8 cellular contexts compared by ENCODE assay signal in the genomic region with DNA sequence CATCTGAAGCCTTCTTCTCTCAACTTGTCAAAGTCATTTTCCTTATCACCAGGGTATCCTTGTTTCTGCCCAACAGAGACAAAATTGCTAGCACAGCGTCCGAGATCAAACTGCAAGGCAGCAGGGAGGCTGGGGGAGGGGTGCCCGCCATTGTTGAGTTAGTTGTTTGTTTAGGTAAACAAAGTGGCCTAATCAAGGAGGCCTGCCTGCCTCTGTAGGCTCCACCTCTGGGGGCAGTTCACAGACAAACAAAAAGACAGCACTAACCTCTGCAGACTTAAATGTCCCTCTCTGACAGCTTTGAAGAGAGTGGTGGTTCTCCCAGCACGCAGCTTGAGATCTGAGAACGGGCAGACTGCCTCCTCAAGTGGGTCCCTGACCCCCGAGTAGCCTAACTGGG.
DNase-seq lines count a peak whose midpoint lies in the region; ATAC-seq and TF ChIP-seq lines count a peak whose summit lies in the region.
"Not testable (repeated sequence)": the region's sequence is repeated elsewhere in the genome, so short reads cannot be mapped to it uniquely, and the experiment has no call there.

No MANE protein-coding gene starts in this region.

- not testable (repeated sequence) for H3K18ac ChIP-seq in H9 (ENCODE audit: insufficient read length, low read depth, low read length); mesendoderm (ENCODE audit: low read length)

- not testable (repeated sequence) for H3K9me3 ChIP-seq in H9 (ENCODE audit: control insufficient read depth, low read depth, low read length); NT2/D1 (ENCODE audit: insufficient read depth, low read length); endodermal cell (ENCODE audit: control insufficient read depth, low read length)

- DNase-seq in ELF-1 (ENCODE audit: low read depth, low spot score) (peak; percentile 32), H9 (peak; percentile 70), NT2/D1 (ENCODE audit: low read depth, low spot score) (peak; percentile 11), WTC11 (ENCODE audit: low spot score) (peak; percentile 67), endodermal cell (peak; percentile 87), iPS DF 19.7 (ENCODE audit: low read depth, low spot score) (peak; percentile 9), iPS-NIHi11 (ENCODE audit: low spot score) (peak; percentile 13), mesendoderm (peak; percentile 57)

- not testable (repeated sequence) for H3K79me1 ChIP-seq in H9 (ENCODE audit: insufficient read depth, low read depth, low read length, poor library complexity, severe bottlenecking); mesendoderm (ENCODE audit: low read length)

- H3K36me3 Mint-ChIP-seq in H9 (ENCODE audit: insufficient read depth in 1 of 3, low read depth in 3 of 3); WTC11; endodermal cell (ENCODE audit: low read depth): not testable (repeated sequence)

- H3K14ac ChIP-seq in H9 (ENCODE audit: insufficient read depth, low read length): not testable (repeated sequence)

- ATAC-seq in WTC11: peak; percentile 91

- H3K23ac ChIP-seq in H9 (ENCODE audit: insufficient read length, low read depth, low read length); mesendoderm (ENCODE audit: low read length): not testable (repeated sequence)

- not testable (repeated sequence) for H3K56ac ChIP-seq in H9 (ENCODE audit: insufficient read length, low read depth, low read length); mesendoderm (ENCODE audit: low read length)

- not testable (repeated sequence) for H3K9me3 Mint-ChIP-seq in H9
- H3K9me3 Mint-ChIP-seq in WTC11 (peaks cover 17% of the 10 kb centered on the region), endodermal cell (peaks cover 30% of the 10 kb centered on the region)

- H3K9ac ChIP-seq in H9 (ENCODE audit: extremely low read depth, insufficient read length, low read length); NT2/D1 (ENCODE audit: insufficient read length, low read depth); endodermal cell (ENCODE audit: extremely low read depth, low read length, poor library complexity, severe bottlenecking); mesendoderm (ENCODE audit: low read length): not testable (repeated sequence)

- H2AFZ ChIP-seq in H9 (ENCODE audit: low read length): not testable (repeated sequence)

- H4K5ac ChIP-seq in H9 (ENCODE audit: insufficient read length, low read depth, low read length); mesendoderm (ENCODE audit: low read length): not testable (repeated sequence)

- TF ChIP-seq CTCF in H9 (conservative IDR thresholded peaks at IDR 0.05); WTC11 (IDR thresholded peaks at IDR 0.05): not testable (repeated sequence)
- TF ChIP-seq CTCF in endodermal cell (conservative IDR thresholded peaks at IDR 0.05): peak; percentile 19

- not testable (repeated sequence) for H3K27me3 ChIP-seq in H9 (ENCODE audit: insufficient read depth, low read length); NT2/D1 (ENCODE audit: insufficient read depth, insufficient read length); endodermal cell (ENCODE audit: control insufficient read depth, insufficient read depth, low read length, poor library complexity, severe bottlenecking); mesendoderm (ENCODE audit: insufficient read depth, low read length, poor library complexity)

- not testable (repeated sequence) for H3K4me3 ChIP-seq in NT2/D1 (ENCODE audit: insufficient read length, low read depth); endodermal cell (ENCODE audit: low read length); mesendoderm (ENCODE audit: low read length)

- H4K91ac ChIP-seq in H9 (ENCODE audit: insufficient read length, low read depth, low read length): not testable (repeated sequence)

- not testable (repeated sequence) for H2AK5ac ChIP-seq in H9 (ENCODE audit: insufficient read length, low read length); mesendoderm (ENCODE audit: low read length)

- H3K4ac ChIP-seq in H9 (ENCODE audit: low read depth, low read length); mesendoderm (ENCODE audit: low read depth, low read length): not testable (repeated sequence)

- H3K27ac Mint-ChIP-seq in H9 (peak overlapping the region in 1 of 3 experiments; percentile 22; a peak in 1 of 7 replicates), endodermal cell (peak overlapping the region; percentile 84)
- H3K27ac Mint-ChIP-seq in WTC11: not testable (repeated sequence)

- not testable (repeated sequence) for H2BK120ac ChIP-seq in H9 (ENCODE audit: low read depth, low read length, poor library complexity, severe bottlenecking); mesendoderm (ENCODE audit: low read depth, low read length)

- not testable (repeated sequence) for H4K8ac ChIP-seq in H9 (replicated peaks; ENCODE audit: insufficient read length, low read depth, low read length); mesendoderm (ENCODE audit: low read depth, low read length)

- H2BK5ac ChIP-seq in H9 (ENCODE audit: insufficient read length, low read length); mesendoderm (ENCODE audit: low read length): not testable (repeated sequence)

- not testable (repeated sequence) for H3K4me3 Mint-ChIP-seq in H9
- H3K4me3 Mint-ChIP-seq in WTC11: peak overlapping the region; percentile 33; the same call in 1 of the 2 replicates
- H3K4me3 Mint-ChIP-seq in endodermal cell: peak overlapping the region; percentile 24

- H3K23me2 ChIP-seq in H9 (ENCODE audit: insufficient read length, low read depth, low read length, poor library complexity, severe bottlenecking): not testable (repeated sequence)

- not testable (repeated sequence) for H2BK12ac ChIP-seq in H9 (ENCODE audit: insufficient read length, low read depth, low read length)

- not testable (repeated sequence) for H3T11ph ChIP-seq in H9 (ENCODE audit: low read length)

- not testable (repeated sequence) for H2BK20ac ChIP-seq in H9 (ENCODE audit: low read depth, low read length, poor library complexity, severe bottlenecking)

- not testable (repeated sequence) for H3K79me2 ChIP-seq in H9 (ENCODE audit: insufficient read depth, low read length); mesendoderm (ENCODE audit: control insufficient read depth, insufficient read depth, low read length)

- H3K4me1 Mint-ChIP-seq in H9 (peaks cover 10 to 11% of the 10 kb centered on the region in 2 experiments), WTC11 (peaks cover 14% of the 10 kb centered on the region)
- not testable (repeated sequence) for H3K4me1 Mint-ChIP-seq in endodermal cell

- H3K4me1 ChIP-seq in H9 (ENCODE audit: insufficient read depth, low read length); NT2/D1 (ENCODE audit: insufficient read depth, insufficient read length); endodermal cell (ENCODE audit: control insufficient read depth, insufficient read depth, low read length); mesendoderm (ENCODE audit: control insufficient read depth, low read depth, low read length): not testable (repeated sequence)

- not testable (repeated sequence) for H2BK15ac ChIP-seq in H9 (ENCODE audit: low read depth, low read length); mesendoderm (replicated peaks; ENCODE audit: low read depth)

- not testable (repeated sequence) for H3K27ac ChIP-seq in H9 (ENCODE audit: insufficient read length, low read depth, low read length); endodermal cell (ENCODE audit: low read depth, low read length); mesendoderm (ENCODE audit: low read depth, low read length)

- H3K27me3 Mint-ChIP-seq in H9 (ENCODE audit: low read depth) (peaks cover 25% of the 10 kb centered on the region), WTC11 (ENCODE audit: low read depth) (peaks cover 43% of the 10 kb centered on the region)
- not testable (repeated sequence) for H3K27me3 Mint-ChIP-seq in endodermal cell (ENCODE audit: insufficient read depth)

- POLR2A ChIA-PET in WTC11 (lab: Charles Lee): interaction anchor here (0.7 kb wide), 1 partner anchor 1006 kb away, joined by 5 read pairs; no protein-coding TSS in a partner anchor

- H3K36me3 ChIP-seq in NT2/D1 (ENCODE audit: insufficient read depth, insufficient read length, low read length); endodermal cell (ENCODE audit: control insufficient read depth, insufficient read depth, low read length); mesendoderm (ENCODE audit: control insufficient read depth, insufficient read depth, low read length): not testable (repeated sequence)

- WGBS in H9 (ENCODE audit: extremely low coverage, insufficient read length, low lambda C conversion rate): no CpG with 5 or more reads among the region's 6 CpGs
- WGBS in endodermal cell (ENCODE audit: insufficient coverage in 1 of 2, insufficient read length in 1 of 2), 2 experiments: 56% methylated on average over 6 of the region's 6 CpGs; no CpG with 5 or more reads in 1 of the 2 experiments
- no CpG with 5 or more reads among the region's 6 CpGs for WGBS in mesendoderm (ENCODE audit: extremely low coverage, insufficient coverage, low lambda C conversion rate)

- not testable (repeated sequence) for H4K20me1 ChIP-seq in H9 (ENCODE audit: control insufficient read depth, insufficient read depth, insufficient read length)

- H3K4me2 ChIP-seq in H9 (ENCODE audit: insufficient read depth, insufficient read length, low read length): peak overlapping the region; percentile 16
- not testable (repeated sequence) for H3K4me2 ChIP-seq in mesendoderm (ENCODE audit: low read length)

- CTCF ChIA-PET in WTC11 (lab: Charles Lee): not testable (repeated sequence)

Comparison
In these comparisons a context has a peak if more than half of its experiments do, and no peak if none do; other contexts are left out.
1. DNase-seq: peak in every context shown above with its lines; median percentile 87 in endodermal cell; 70 in H9; 67 in WTC11; 57 in mesendoderm; 32 in ELF-1; 13 in iPS-NIHi11; 11 in NT2/D1; 9 in iPS DF 19.7.